12 cellular contexts compared by ENCODE assay signal in the genomic region with DNA sequence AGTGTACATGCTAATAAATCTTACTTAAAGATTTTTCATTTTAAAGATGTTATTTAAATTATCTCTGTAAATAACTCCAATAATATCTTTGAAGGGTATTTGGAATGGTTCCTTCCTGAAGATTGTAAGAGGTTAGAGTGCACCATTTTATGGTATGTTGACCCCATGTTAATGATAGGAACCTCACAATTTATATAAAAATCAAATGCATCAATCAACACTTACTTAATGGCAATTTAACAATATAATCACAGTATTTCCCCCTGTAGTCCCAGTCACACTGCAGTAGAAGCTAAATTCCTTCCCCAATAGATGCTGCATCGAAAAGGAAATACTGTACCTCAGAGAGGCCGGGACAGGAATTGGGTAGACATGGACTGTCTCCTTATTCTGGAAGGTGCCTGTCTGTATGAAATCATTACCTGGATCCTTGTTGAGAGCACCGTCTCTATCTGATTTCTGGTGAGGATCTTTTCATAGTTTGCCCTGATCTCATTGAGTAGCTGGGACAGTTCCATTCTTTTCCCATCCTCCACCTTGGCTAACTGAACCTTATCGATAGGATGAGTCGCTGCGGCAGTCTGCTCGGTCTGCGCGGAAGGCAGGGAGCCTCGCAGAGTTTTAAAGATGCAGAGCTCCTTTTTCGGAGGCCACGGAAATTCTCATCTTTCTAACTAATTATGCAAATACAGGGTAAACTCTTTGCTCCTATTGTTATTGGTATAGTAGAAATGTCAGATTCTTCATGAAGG. TPM values are rescaled to one million over a fixed set of nuclear protein-coding genes. Genes with fewer than 3 reads are reported as not detected.
DNase-seq lines count a peak whose midpoint lies in the region; ATAC-seq and TF ChIP-seq lines count a peak whose summit lies in the region.
"Had no signal": no experiment of that assay in that cellular context is flagged by ENCODE, and none has a peak within 500 bp of the region (broad histone marks: within the 10 kb centered on the region; RNA-seq: fewer than 3 reads in every experiment).

Gene KRT222 (minus strand): TSS at position 596 of the 752 bp plus-strand sequence. CDS start 78 bp downstream, at position 518.

- WGBS in mammary epithelial cell (ENCODE audit: low coverage, missing lambda C conversion rate): 8% methylated on average over 12 of the region's 12 CpGs

- no peak within 1 kb of the TSS for H3K27ac Mint-ChIP-seq in activated CD4-positive, alpha-beta T cell treated with anti-CD3 and anti-CD28 coated beads for 36 hours
- H3K27ac Mint-ChIP-seq in stimulated activated naive CD8-positive, alpha-beta T cell treated with anti-CD3 and anti-CD28 coated beads, Interleukin-15, amount 100 ng/mL, for 72 hours: no peak within 1 kb of the TSS
- H3K27ac Mint-ChIP-seq in natural killer cell: no peak within 1 kb of the TSS
- H3K27ac Mint-ChIP-seq: activated CD4-positive, alpha-beta T cell treated with anti-CD3 and anti-CD28 coated beads, Interleukin-2, amount 10 ng/mL, durations not matched to agents 7 days and 5 days had no signal

- no TSS peak for BruUV-seq in mammary epithelial cell (replicated peaks; lab: Mats Ljungman, UMichigan)

- H3K79me2 ChIP-seq in mammary epithelial cell (ENCODE audit: insufficient read depth, low read length): no peaks in the 10 kb centered on the region

- H3K27ac ChIP-seq in mammary epithelial cell (ENCODE audit: insufficient read depth, low read depth, low read length): no peak within 1 kb of the TSS
- H3K27ac ChIP-seq in lower lobe of right lung: no peak within 1 kb of the TSS

- peaks cover 9% of the 10 kb centered on the region for H3K4me1 Mint-ChIP-seq in activated CD4-positive, alpha-beta T cell treated with anti-CD3 and anti-CD28 coated beads for 36 hours
- H3K4me1 Mint-ChIP-seq in stimulated activated naive CD8-positive, alpha-beta T cell treated with anti-CD3 and anti-CD28 coated beads, Interleukin-15, amount 100 ng/mL, for 72 hours: peaks cover 11% of the 10 kb centered on the region
- no peaks in the 10 kb centered on the region for H3K4me1 Mint-ChIP-seq in natural killer cell

- in situ Hi-C loops in mammary epithelial cell (cut with MboI; ENCODE audit: low sequenced_read_pairs in 2 of 2): no loop called here

- peak within 1 kb of the TSS; percentile 43 for H3K4me2 ChIP-seq in mammary epithelial cell (ENCODE audit: insufficient read depth, low read depth, low read length)

- H3K9ac ChIP-seq in mammary epithelial cell (ENCODE audit: insufficient read depth, low read length): no peak within 1 kb of the TSS

- intact Hi-C loops in activated CD4-positive, alpha-beta T cell treated with anti-CD3 and anti-CD28 coated beads for 36 hours (cut with DNase I, micrococcal nuclease): no loop called here
- intact Hi-C loops in mammary epithelial cell (cut with micrococcal nuclease) (no loop called here), lower lobe of right lung (cut with DNase I) (no loop called here), natural killer cell (cut with micrococcal nuclease) (no loop called here)

- H3K36me3 ChIP-seq in mammary epithelial cell (ENCODE audit: insufficient read depth, low read length): no peaks in the 10 kb centered on the region
- no peaks in the 10 kb centered on the region for H3K36me3 ChIP-seq in lower lobe of right lung

- H3K4me3 ChIP-seq in mammary epithelial cell (replicated peaks in 1 of 3; ENCODE audit: insufficient read depth in 1 of 3, low read depth in 2 of 3, low read length in 3 of 3): peak within 1 kb of the TSS in 2 of 3 experiments; percentile 3 to 22
- H3K4me3 ChIP-seq in lower lobe of right lung: peak within 1 kb of the TSS; percentile 33

- ATAC-seq in activated CD4-positive, alpha-beta T cell treated with anti-CD3 and anti-CD28 coated beads for 36 hours: no peak
- ATAC-seq in lower lobe of right lung: no peak
- no peak for ATAC-seq in stimulated activated naive CD8-positive, alpha-beta T cell treated with anti-CD3 and anti-CD28 coated beads, Interleukin-15, amount 100 ng/mL, for 72 hours
- ATAC-seq in natural killer cell: no peak

- H3K27me3 ChIP-seq in mammary epithelial cell (ENCODE audit: insufficient read depth, low read length): no peaks in the 10 kb centered on the region
- no peaks in the 10 kb centered on the region for H3K27me3 ChIP-seq in lower lobe of right lung (ENCODE audit: low read depth)

- H3K27me3 Mint-ChIP-seq in activated CD4-positive, alpha-beta T cell treated with anti-CD3 and anti-CD28 coated beads for 36 hours: peaks cover 25% of the 10 kb centered on the region
- H3K27me3 Mint-ChIP-seq in stimulated activated naive CD8-positive, alpha-beta T cell treated with anti-CD3 and anti-CD28 coated beads, Interleukin-15, amount 100 ng/mL, for 72 hours: peaks cover 34% of the 10 kb centered on the region
- H3K27me3 Mint-ChIP-seq in natural killer cell (ENCODE audit: low read depth in 2 of 2): peaks cover 38 to 63% of the 10 kb centered on the region in 2 donors

- H3K9me3 Mint-ChIP-seq in activated CD4-positive, alpha-beta T cell treated with anti-CD3 and anti-CD28 coated beads for 36 hours (ENCODE audit: low read depth): no peaks in the 10 kb centered on the region
- H3K9me3 Mint-ChIP-seq in stimulated activated naive CD8-positive, alpha-beta T cell treated with anti-CD3 and anti-CD28 coated beads, Interleukin-15, amount 100 ng/mL, for 72 hours: no peaks in the 10 kb centered on the region
- H3K9me3 Mint-ChIP-seq in natural killer cell: no peaks in the 10 kb centered on the region
- H3K9me3 Mint-ChIP-seq: activated CD4-positive, alpha-beta T cell treated with anti-CD3 and anti-CD28 coated beads, Interleukin-2, amount 10 ng/mL, durations not matched to agents 7 days and 5 days had no signal

- peak within 1 kb of the TSS; percentile 54 for H3K4me3 Mint-ChIP-seq in activated CD4-positive, alpha-beta T cell treated with anti-CD3 and anti-CD28 coated beads for 36 hours
- H3K4me3 Mint-ChIP-seq in stimulated activated naive CD8-positive, alpha-beta T cell treated with anti-CD3 and anti-CD28 coated beads, Interleukin-15, amount 100 ng/mL, for 72 hours: peak within 1 kb of the TSS; percentile 58 to 62
- no peak within 1 kb of the TSS for H3K4me3 Mint-ChIP-seq in natural killer cell
- H3K4me3 Mint-ChIP-seq: activated CD4-positive, alpha-beta T cell treated with anti-CD3 and anti-CD28 coated beads, Interleukin-2, amount 10 ng/mL, durations not matched to agents 7 days and 5 days had no signal

- dilution Hi-C loops in mammary epithelial cell (cut with HindIII; ENCODE audit: low sequenced_read_pairs): loop anchor here (5.0 kb wide), 1 partner anchor 108 kb away; the partner anchor contains the start of gene KRT26

- TF ChIP-seq CTCF in mammary epithelial cell (conservative IDR thresholded peaks at IDR 0.05 in 1 of 2, IDR thresholded peaks at IDR 0.05 in 1 of 2; ENCODE audit: extremely low read depth in 1 of 2, insufficient read depth in 1 of 2, low read depth in 1 of 2, low read length in 2 of 2) (no peak), lower lobe of right lung (IDR thresholded peaks at IDR 0.05) (no peak), natural killer cell (IDR thresholded peaks at IDR 0.05) (no peak)

- no peak for DNase-seq in activated CD4-positive, alpha-beta T cell treated with anti-CD3 and anti-CD28 coated beads for 36 hours
- no peak for DNase-seq in activated CD4-positive, alpha-beta T cell treated with anti-CD3 and anti-CD28 coated beads for 1 hour
- DNase-seq in mammary epithelial cell (no peak), lower lobe of right lung (no peak), occipital lobe (lab: John Stamatoyannopoulos, UW) (no peak), natural killer cell (no peak)
- DNase-seq in stimulated activated naive CD8-positive, alpha-beta T cell treated with anti-CD3 and anti-CD28 coated beads, Interleukin-15, amount 100 ng/mL, for 72 hours: no peak
- no peak for DNase-seq in activated CD8-positive, alpha-beta memory T cell treated with anti-CD3 and anti-CD28 coated beads, Interleukin-2, amount 50 U/mL, for 4 hours
- DNase-seq: activated CD4-positive, alpha-beta T cell treated with anti-CD3 and anti-CD28 coated beads, Interleukin-2, amount 10 ng/mL, durations not matched to agents 7 days and 5 days; dermis blood vessel endothelial cell had no signal

- CTCF ChIA-PET in activated CD4-positive, alpha-beta T cell treated with anti-CD3 and anti-CD28 coated beads for 36 hours (lab: Charles Lee): interaction anchor here (0.7 to 1.5 kb wide), 2 partner anchors 9 to 447 kb away, joined by 3 read pairs; no protein-coding TSS in a partner anchor
- CTCF ChIA-PET in mammary epithelial cell (lab: Charles Lee; ENCODE audit: low non-redundant PET): interaction anchor here (0.8 kb wide), 1 partner anchor 209 kb away, joined by 7 read pairs; no protein-coding TSS in a partner anchor

- H4K20me1 ChIP-seq in mammary epithelial cell (ENCODE audit: insufficient read depth, low read length): no peaks in the 10 kb centered on the region

- H3K4me1 ChIP-seq in mammary epithelial cell (ENCODE audit: insufficient read depth, low read length) (no peaks in the 10 kb centered on the region), lower lobe of right lung (no peaks in the 10 kb centered on the region)

- POLR2A ChIA-PET in activated CD4-positive, alpha-beta T cell treated with anti-CD3 and anti-CD28 coated beads for 36 hours (lab: Charles Lee): no interaction called here

- no peaks in the 10 kb centered on the region for H3K9me3 ChIP-seq in mammary epithelial cell (replicated peaks; ENCODE audit: insufficient read depth, low read length)
- no peaks in the 10 kb centered on the region for H3K9me3 ChIP-seq in lower lobe of right lung

- H2AFZ ChIP-seq in mammary epithelial cell (ENCODE audit: low read depth, low read length): peak within 1 kb of the TSS; percentile 83

- no peaks in the 10 kb centered on the region for H3K36me3 Mint-ChIP-seq in activated CD4-positive, alpha-beta T cell treated with anti-CD3 and anti-CD28 coated beads for 36 hours (ENCODE audit: low read depth)
- no peaks in the 10 kb centered on the region for H3K36me3 Mint-ChIP-seq in natural killer cell

RNA-seq across cellular contexts. Expression of gene KRT222, which starts in this region (rescaled TPM):
- not detected for total RNA-seq in activated CD4-positive, alpha-beta T cell treated with anti-CD3 and anti-CD28 coated beads for 36 hours
- under 1 TPM; 0.67 to 0.94 TPM for total RNA-seq in mammary epithelial cell
- 0.24 TPM for polyA plus RNA-seq in mammary epithelial cell
- polyA minus RNA-seq in mammary epithelial cell: not detected
- 1.3 TPM for total RNA-seq in lower lobe of right lung
- 3.6 TPM for total RNA-seq in occipital lobe
- not detected for total RNA-seq in natural killer cell
- total RNA-seq: activated CD4-positive, alpha-beta T cell treated with anti-CD3 and anti-CD28 coated beads, Interleukin-2, amount 10 ng/mL, durations not matched to agents 7 days and 5 days; mononuclear cell; RPMI7951 had no signal
